9 cellular contexts compared by ENCODE assay signal in the genomic region with DNA sequence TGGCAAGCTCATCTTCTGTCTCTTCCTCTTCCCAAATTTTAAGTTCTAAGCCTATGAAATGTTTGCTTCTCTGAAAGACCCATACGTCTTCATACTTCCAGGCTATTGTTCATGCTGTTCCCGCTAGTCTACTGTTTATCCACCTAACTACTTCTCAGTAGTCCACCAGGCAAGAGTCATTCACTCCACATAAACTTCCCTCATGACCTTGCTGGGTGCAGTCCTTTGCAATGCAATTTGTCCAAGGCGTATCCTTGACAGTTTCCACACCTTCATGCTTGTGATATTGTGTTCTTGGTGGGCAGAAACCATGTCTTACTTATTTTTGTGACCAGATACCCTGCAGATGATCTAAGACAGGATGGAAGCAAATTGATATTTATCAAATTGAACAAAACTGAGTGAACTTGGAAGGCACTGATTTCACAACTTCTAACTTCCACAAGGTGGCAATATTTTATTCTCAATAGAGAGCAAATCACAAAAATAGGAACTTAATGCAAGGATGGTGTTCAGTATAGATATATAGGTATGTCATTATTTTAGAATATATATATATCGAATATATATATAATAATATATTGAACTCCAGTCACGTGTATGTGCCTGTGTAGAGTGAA. TPM values are rescaled to one million over a fixed set of nuclear protein-coding genes. Genes with fewer than 3 reads are reported as not detected.
A peak's percentile ranks its signal among the peaks of the same experiment; 100 is the strongest.
DNase-seq lines count a peak whose midpoint lies in the region; ATAC-seq and TF ChIP-seq lines count a peak whose summit lies in the region.
"Had no signal": no experiment of that assay in that cellular context is flagged by ENCODE, and none has a peak within 500 bp of the region (broad histone marks: within the 10 kb centered on the region; RNA-seq: fewer than 3 reads in every experiment).

No MANE protein-coding gene starts in this region.

- no peaks in the 10 kb centered on the region for H3K9me3 Mint-ChIP-seq in brain
- peaks cover 25% of the 10 kb centered on the region for H3K9me3 Mint-ChIP-seq in activated CD4-positive, alpha-beta memory T cell treated with anti-CD3 and anti-CD28 coated beads for 36 hours
- H3K9me3 Mint-ChIP-seq: activated B cell treated with CpG ODN at 0.5 μM for 24 hours had no signal

- peak overlapping the region in 1 of 5 experiments; percentile 20 for H3K27ac Mint-ChIP-seq in brain
- no peak overlapping the region for H3K27ac Mint-ChIP-seq in activated CD4-positive, alpha-beta memory T cell treated with anti-CD3 and anti-CD28 coated beads for 36 hours
- H3K27ac Mint-ChIP-seq: activated B cell treated with CpG ODN at 0.5 μM for 24 hours had no signal

- H3K36me3 Mint-ChIP-seq in brain: no peaks in the 10 kb centered on the region
- H3K36me3 Mint-ChIP-seq in activated CD4-positive, alpha-beta memory T cell treated with anti-CD3 and anti-CD28 coated beads for 36 hours: no peaks in the 10 kb centered on the region

- no peak overlapping the region for H3K4me3 Mint-ChIP-seq in brain
- H3K4me3 Mint-ChIP-seq in activated CD4-positive, alpha-beta memory T cell treated with anti-CD3 and anti-CD28 coated beads for 36 hours: no peak overlapping the region
- H3K4me3 Mint-ChIP-seq: activated B cell treated with CpG ODN at 0.5 μM for 24 hours had no signal

- no peaks in the 10 kb centered on the region for H3K27me3 Mint-ChIP-seq in brain
- no peaks in the 10 kb centered on the region for H3K27me3 Mint-ChIP-seq in activated CD4-positive, alpha-beta memory T cell treated with anti-CD3 and anti-CD28 coated beads for 36 hours
- H3K27me3 Mint-ChIP-seq: activated B cell treated with CpG ODN at 0.5 μM for 24 hours had no signal

- intact Hi-C loops in activated CD4-positive, alpha-beta memory T cell treated with anti-CD3 and anti-CD28 coated beads for 36 hours (cut with micrococcal nuclease): no loop called here

- DNase-seq in DMS153 (lab: John Stamatoyannopoulos, UW) (peak; percentile 19), NAMALWA (ENCODE audit: low spot score) (peak; percentile 22), myocyte (ENCODE audit: low read depth) (peak; percentile 19), putamen (ENCODE audit: low spot score) (no peak)
- DNase-seq in activated CD4-positive, alpha-beta memory T cell treated with anti-CD3 and anti-CD28 coated beads for 36 hours: no peak
- no peak for DNase-seq in stimulated activated CD4-positive, alpha-beta T cell treated with anti-CD3 and anti-CD28 coated beads, Interleukin-1b, Interleukin-23, amount 100 ng/mL, for 48 hours
- DNase-seq: activated B cell treated with CpG ODN at 0.5 μM for 24 hours had no signal

- TF ChIP-seq CTCF in brain (conservative IDR thresholded peaks at IDR 0.05): peak; percentile 62 to 71

- POLR2A ChIA-PET in activated CD4-positive, alpha-beta memory T cell treated with anti-CD3 and anti-CD28 coated beads for 36 hours (lab: Charles Lee): no interaction called here

- peaks cover 10% of the 10 kb centered on the region for H3K4me1 Mint-ChIP-seq in brain
- no peaks in the 10 kb centered on the region for H3K4me1 Mint-ChIP-seq in activated CD4-positive, alpha-beta memory T cell treated with anti-CD3 and anti-CD28 coated beads for 36 hours (ENCODE audit: low read depth)
- H3K4me1 Mint-ChIP-seq: activated B cell treated with CpG ODN at 0.5 μM for 24 hours had no signal

- no peak for ATAC-seq in GM21737 (IDR thresholded peaks at IDR 0.05; ENCODE audit: unreplicated experiment)

- CTCF ChIA-PET in activated CD4-positive, alpha-beta memory T cell treated with anti-CD3 and anti-CD28 coated beads for 36 hours (lab: Charles Lee): interaction anchor here (1.1 kb wide), 1 partner anchor 365 kb away, joined by 4 read pairs; no protein-coding TSS in a partner anchor

RNA-seq across cellular contexts. Expression of a gene that starts 30.3 kb away (rescaled TPM):
- polyA plus RNA-seq in brain (ENCODE audit: insufficient read depth, low read depth, low replicate concordance): 0.19 TPM
- total RNA-seq in myocyte: not detected in 2 replicates
- 0.06 TPM for polyA plus RNA-seq in myocyte (2012)
- total RNA-seq in activated CD4-positive, alpha-beta memory T cell treated with anti-CD3 and anti-CD28 coated beads for 36 hours: not detected
- total RNA-seq: activated B cell treated with CpG ODN at 0.5 μM for 24 hours had no signal

RNA-seq across cellular contexts. Expression of a gene that starts 51.3 kb away (rescaled TPM):
- 2.8 TPM for polyA plus RNA-seq in brain (ENCODE audit: insufficient read depth, low read depth, low replicate concordance)
- total RNA-seq in myocyte: 9.3 and 9.4 TPM in 2 replicates
- polyA plus RNA-seq in myocyte (2012): 13.4 TPM
- not detected for total RNA-seq in activated CD4-positive, alpha-beta memory T cell treated with anti-CD3 and anti-CD28 coated beads for 36 hours
- total RNA-seq: activated B cell treated with CpG ODN at 0.5 μM for 24 hours had no signal

Comparison
In these comparisons a context has a peak if more than half of its experiments do, and no peak if none do; other contexts are left out.
1. DNase-seq: peak in DMS153 (single experiment), NAMALWA (single experiment) and myocyte (single experiment); none in activated CD4-positive, alpha-beta memory T cell treated with anti-CD3 and anti-CD28 coated beads for 36 hours (single experiment), putamen (single experiment) and stimulated activated CD4-positive, alpha-beta T cell treated with anti-CD3 and anti-CD28 coated beads, Interleukin-1b, Interleukin-23, amount 100 ng/mL, for 48 hours (single experiment).
2. RNA of a gene that starts 51.3 kb away (total RNA-seq): 9.3 to 9.4 TPM in myocyte; not detected in activated CD4-positive, alpha-beta memory T cell treated with anti-CD3 and anti-CD28 coated beads for 36 hours; every median in the first group is over 10 times any median in the second.